ENCODE assay signal across 25 cellular contexts in genomic region chr7:159296093-159296681, GRCh38.
DNase-seq lines count a peak whose midpoint lies in the region; ATAC-seq, FAIRE-seq and TF ChIP-seq lines count a peak whose summit lies in the region.
"Had no signal": no experiment of that assay in that cellular context is flagged by ENCODE, and none has a peak within 500 bp of the region (broad histone marks: within the 10 kb centered on the region; RNA-seq: fewer than 3 reads in every experiment).

No MANE protein-coding gene starts in this region.

- H3K36me3 ChIP-seq in keratinocyte (ENCODE audit: control insufficient read depth in 2 of 2, extremely low read depth in 1 of 2, insufficient read depth in 2 of 2, low read length in 2 of 2), result no peaks in the 10 kb centered on the region
- H3K36me3 ChIP-seq: BE2C, BLaER1 had no signal

- H3K4me2 ChIP-seq in keratinocyte (ENCODE audit: control insufficient read depth, extremely low read depth, insufficient read depth, low read depth, low read length), result no peak overlapping the region
- H3K4me2 ChIP-seq: BLaER1 had no signal

- H3K27ac ChIP-seq in VCaP, result peak overlapping the region; percentile 62
- no peak overlapping the region for H3K27ac ChIP-seq in keratinocyte (ENCODE audit: control insufficient read depth, insufficient read depth, low read length)
- H3K27ac ChIP-seq: BLaER1 had no signal

- H3K4me3 ChIP-seq in keratinocyte (ENCODE audit: control insufficient read depth in 2 of 3, extremely low read depth in 1 of 3, insufficient read depth in 2 of 3, low read depth in 1 of 3, low read length in 3 of 3), result no peak overlapping the region
- H3K4me3 ChIP-seq: BLaER1, GM12878 had no signal

- H3K27me3 ChIP-seq in keratinocyte (ENCODE audit: control insufficient read depth, extremely low read depth, insufficient read depth, low read length), result no peaks in the 10 kb centered on the region
- H3K27me3 ChIP-seq: BE2C, BLaER1 had no signal

- no peak for ATAC-seq in activated CD4-positive, CD25-positive, alpha-beta regulatory T cell treated with anti-CD3 and anti-CD28 coated beads, Interleukin-2, amount 50 U/mL, for 24 hours
- ATAC-seq: GM12878 had no signal

- dilution Hi-C loops in keratinocyte (cut with MboI; ENCODE audit: extremely low pct_ligation_motif_present, low sequenced_read_pairs), result no loop called here

- H2AFZ ChIP-seq in keratinocyte (ENCODE audit: control insufficient read depth, low read length), result no peak overlapping the region

- H3K79me2 ChIP-seq in keratinocyte (ENCODE audit: control insufficient read depth, insufficient read depth, low read length), result no peaks in the 10 kb centered on the region

- FAIRE-seq in keratinocyte (lab: Jason Lieb, UNC), result peak; percentile 9
- FAIRE-seq: A204.1, GM12878, GM12892, GM18507 had no signal

- H3K9me3 ChIP-seq in keratinocyte (ENCODE audit: control insufficient read depth, low read depth, low read length), result no peaks in the 10 kb centered on the region
- H3K9me3 ChIP-seq: BE2C had no signal

- H3K9me1 ChIP-seq in keratinocyte (ENCODE audit: control insufficient read depth, extremely low read depth, insufficient read depth, low read length), result no peaks in the 10 kb centered on the region

- H3K9ac ChIP-seq in keratinocyte (ENCODE audit: control insufficient read depth, extremely low read depth, insufficient read depth, low read length), result no peak overlapping the region
- H3K9ac ChIP-seq: BLaER1 had no signal

- H3K4me1 ChIP-seq in keratinocyte (ENCODE audit: control insufficient read depth, extremely low read depth, insufficient read depth, low read length), result no peaks in the 10 kb centered on the region
- H3K4me1 ChIP-seq: BLaER1 had no signal

- no peaks in the 10 kb centered on the region for H4K20me1 ChIP-seq in keratinocyte (ENCODE audit: control insufficient read depth, extremely low read depth, insufficient read depth, low read length)
- H4K20me1 ChIP-seq: BLaER1 had no signal

- TF ChIP-seq CTCF in VCaP (conservative IDR thresholded peaks at IDR 0.05) (no peak), keratinocyte (optimal IDR thresholded peaks at IDR 0.05 in 1 of 3, IDR thresholded peaks at IDR 0.05 in 1 of 3, conservative IDR thresholded peaks at IDR 0.05 in 1 of 3; ENCODE audit: extremely low read depth in 1 of 3, insufficient read depth in 2 of 3, low read length in 3 of 3) (no peak)

- DNase-seq in SW480 (ENCODE audit: low spot score), result peak; percentile 9
- no peak for DNase-seq in keratinocyte (ENCODE audit: low read depth, low spot score)
- no peak for DNase-seq in activated T-cell treated with anti-CD3 and anti-CD28 coated beads, Interleukin-2, amount 50 U/mL, for 1 hour
- DNase-seq: 8988T; ACHN; BE2C; C1 segment of cervical spinal cord; CD4-positive, alpha-beta memory T cell; CD4-positive, CD25-positive, alpha-beta regulatory T cell; CD8-positive, alpha-beta memory T cell; COR-L47; DMS 273 treated with DMSO at 0.1 percent for 48 hours; DMS153; DMS53; DMS79; DND-41; EL; GDM1 had no signal
